ENCODE assay signal across 1 cellular context in the genomic region with DNA sequence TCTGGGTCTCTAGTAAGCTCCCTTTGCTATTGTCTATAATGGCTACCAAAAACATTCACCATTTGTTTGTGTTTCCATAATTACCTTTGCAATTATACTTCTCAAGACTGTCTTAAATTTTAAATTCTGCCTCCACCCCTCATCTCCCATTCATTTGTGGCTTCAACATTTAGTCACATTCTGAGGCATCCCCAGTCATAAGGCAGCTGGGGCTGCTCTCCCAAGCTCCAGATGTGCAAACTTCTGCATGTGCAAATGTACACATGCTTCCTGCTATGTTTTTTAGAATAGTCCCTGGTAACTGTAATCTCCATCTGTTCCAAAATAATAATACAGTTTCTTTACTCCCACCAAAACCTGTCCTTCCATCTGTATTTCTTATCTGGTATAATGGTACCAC.
TF ChIP-seq lines count a peak whose summit lies in the region.

No MANE protein-coding gene starts in this region.

TF ChIP-seq in IMR-90, 13 proteins besides CTCF, POLR2A, EP300 and RAD21:
- no peak for TF ChIP-seq ELK1 (IDR thresholded peaks at IDR 0.05; ENCODE audit: borderline replicate concordance, low read depth, low read length)
- no peak for TF ChIP-seq CEBPB (IDR thresholded peaks at IDR 0.05; ENCODE audit: low read depth, low read length)
- no peak for TF ChIP-seq RFX5 (IDR thresholded peaks at IDR 0.05; ENCODE audit: low read depth, low read length)
- no peak for TF ChIP-seq MXI1 (IDR thresholded peaks at IDR 0.05; ENCODE audit: borderline replicate concordance, low read depth, low read length)
- TF ChIP-seq, protein P1, sequence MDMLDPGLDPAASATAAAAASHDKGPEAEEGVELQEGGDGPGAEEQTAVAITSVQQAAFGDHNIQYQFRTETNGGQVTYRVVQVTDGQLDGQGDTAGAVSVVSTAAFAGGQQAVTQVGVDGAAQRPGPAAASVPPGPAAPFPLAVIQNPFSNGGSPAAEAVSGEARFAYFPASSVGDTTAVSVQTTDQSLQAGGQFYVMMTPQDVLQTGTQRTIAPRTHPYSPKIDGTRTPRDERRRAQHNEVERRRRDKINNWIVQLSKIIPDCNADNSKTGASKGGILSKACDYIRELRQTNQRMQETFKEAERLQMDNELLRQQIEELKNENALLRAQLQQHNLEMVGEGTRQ (IDR thresholded peaks at IDR 0.05; ENCODE audit: low read depth, low read length), result no peak
- no peak for TF ChIP-seq CHD1 (IDR thresholded peaks at IDR 0.05; ENCODE audit: low read depth, low read length)
- TF ChIP-seq MAFK (IDR thresholded peaks at IDR 0.05; ENCODE audit: low read depth, low read length), result no peak
- no peak for TF ChIP-seq BHLHE40 (IDR thresholded peaks at IDR 0.05; ENCODE audit: low read depth, low read length)
- no peak for TF ChIP-seq NFE2L2 (IDR thresholded peaks at IDR 0.05; ENCODE audit: low read depth, low read length)
- TF ChIP-seq FOS (IDR thresholded peaks at IDR 0.05; ENCODE audit: low read depth, low read length), result no peak
- TF ChIP-seq RCOR1 (IDR thresholded peaks at IDR 0.05; ENCODE audit: insufficient replicate concordance, low read length), result no peak
TF ChIP-seq in IMR-90: peak in this region for 0.
